18 cellular contexts compared by ENCODE assay signal in the genomic region with DNA sequence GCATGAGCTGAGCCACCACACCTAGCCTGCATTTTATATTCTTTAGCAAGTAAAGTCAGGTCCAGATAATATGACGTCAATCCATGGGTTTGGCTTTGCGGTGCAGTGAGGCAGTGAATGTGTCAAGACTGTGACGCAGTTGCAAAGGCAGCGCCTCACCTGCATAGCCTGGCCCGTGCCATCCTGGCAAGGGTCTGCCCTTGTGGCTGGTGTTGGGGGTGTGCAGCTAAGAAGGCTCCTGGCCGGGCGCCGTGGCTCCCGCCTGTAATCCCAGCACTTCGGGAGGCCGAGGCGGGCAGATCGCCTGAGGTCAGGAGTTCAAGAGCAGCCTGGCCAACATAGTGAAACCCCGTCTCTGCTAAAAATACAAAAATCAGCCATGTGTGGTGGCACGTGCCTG. TPM values are rescaled to one million over a fixed set of nuclear protein-coding genes. Genes with fewer than 3 reads are reported as not detected.
DNase-seq lines count a peak whose midpoint lies in the region; ATAC-seq and TF ChIP-seq lines count a peak whose summit lies in the region.
"Had no signal": no experiment of that assay in that cellular context is flagged by ENCODE, and none has a peak within 500 bp of the region (broad histone marks: within the 10 kb centered on the region; RNA-seq: fewer than 3 reads in every experiment).

No MANE protein-coding gene starts in this region.

- no peak overlapping the region for H3K14ac ChIP-seq in IMR-90 (replicated peaks; ENCODE audit: low read depth, low read length)

- DNase-seq in IMR-90 (no peak), left lobe of liver (ENCODE audit: low spot score) (peak; percentile 74), spleen (peak; percentile 58), 8988T (no peak), AG20443 (ENCODE audit: low spot score) (no peak), uterus (no peak)
- DNase-seq: DMS79 treated with DMSO at 0.1 percent for 48 hours, MG63, NCI-H1092, NCI-H146, NCI-H2081, NCI-H510A, NCI-H82, PC-9 had no signal

- H3K4me3 ChIP-seq in BLaER1 (no peak overlapping the region), IMR-90 (ENCODE audit: insufficient read depth, low read depth, low read length) (no peak overlapping the region), spleen (no peak overlapping the region), uterus (no peak overlapping the region)
- H3K4me3 ChIP-seq: MG63, PC-9 had no signal

- no peak overlapping the region for H2BK5ac ChIP-seq in IMR-90 (ENCODE audit: low read depth, low read length, poor library complexity, severe bottlenecking)

- H3K18ac ChIP-seq in IMR-90 (ENCODE audit: low read depth, low read length) = no peak overlapping the region

- H3K9ac ChIP-seq in BLaER1 (0 out of 2 replicates have a peak overlapping the region, but pooled peaks have one; percentile 43), IMR-90 (ENCODE audit: low read depth, low read length) (no peak overlapping the region)

- H3K4me2 ChIP-seq in BLaER1 = peak overlapping the region; percentile 81
- H3K4me2 ChIP-seq in IMR-90 (ENCODE audit: low read depth, low read length) = no peak overlapping the region
- H3K4me2 ChIP-seq: PC-9 had no signal

- H4K5ac ChIP-seq in IMR-90 (ENCODE audit: low read depth, low read length) = no peak overlapping the region

- H3K27me3 ChIP-seq in BLaER1 = no peaks in the 10 kb centered on the region
- no peaks in the 10 kb centered on the region for H3K27me3 ChIP-seq in IMR-90 (ENCODE audit: control insufficient read depth, insufficient read depth, low read length)
- no peaks in the 10 kb centered on the region for H3K27me3 ChIP-seq in spleen (replicated peaks in 1 of 7)
- H3K27me3 ChIP-seq in uterus = no peaks in the 10 kb centered on the region
- H3K27me3 ChIP-seq: MG63 had no signal

- TF ChIP-seq RAD21 in IMR-90 (IDR thresholded peaks at IDR 0.05; ENCODE audit: low read length) = no peak

- dilution Hi-C loops in IMR-90 (cut with HindIII; ENCODE audit: low sequenced_read_pairs, unreplicated experiment) = no loop called here

- peaks cover 34 to 83% of the 10 kb centered on the region in 2 experiments for H3K79me1 ChIP-seq in IMR-90 (ENCODE audit: low read depth in 1 of 2, low read length in 2 of 2)

- no peak overlapping the region for H2BK120ac ChIP-seq in IMR-90 (ENCODE audit: low read depth, low read length)

- H2BK15ac ChIP-seq in IMR-90 (ENCODE audit: low read depth, low read length) = no peak overlapping the region

- peak overlapping the region; percentile 13 for H2AK9ac ChIP-seq in IMR-90 (replicated peaks; ENCODE audit: low read depth, low read length, poor library complexity)

- no peak overlapping the region for H4K8ac ChIP-seq in IMR-90 (ENCODE audit: low read depth in 2 of 2, low read length in 2 of 2)

- no peak overlapping the region for H3K56ac ChIP-seq in IMR-90 (ENCODE audit: extremely low read depth, insufficient read depth, low read length)

- ATAC-seq in IMR-90 (ENCODE audit: low read depth) (no peak), left lobe of liver (peak; percentile 27)

- H3K9me3 ChIP-seq in BLaER1 (no peaks in the 10 kb centered on the region), IMR-90 (ENCODE audit: control insufficient read depth, insufficient read depth, low read length) (no peaks in the 10 kb centered on the region), spleen (no peaks in the 10 kb centered on the region), uterus (no peaks in the 10 kb centered on the region)
- H3K9me3 ChIP-seq: MG63 had no signal

- peaks cover 100% of the 10 kb centered on the region for H3K36me3 ChIP-seq in BLaER1
- peaks cover 75% of the 10 kb centered on the region for H3K36me3 ChIP-seq in IMR-90 (ENCODE audit: control insufficient read depth, insufficient read depth, low read length)
- H3K36me3 ChIP-seq in spleen = peaks cover 16 to 100% (median 82%) of the 10 kb centered on the region in 6 donors
- H3K36me3 ChIP-seq in uterus = no peaks in the 10 kb centered on the region

- no TSS peak for BruUV-seq in IMR-90 (replicated peaks; lab: Mats Ljungman, UMichigan)

- H3K23ac ChIP-seq in IMR-90 (ENCODE audit: low read depth, low read length) = no peak overlapping the region

- TF ChIP-seq CTCF in IMR-90 (conservative IDR thresholded peaks at IDR 0.05; ENCODE audit: low read depth, low read length) (no peak), spleen (IDR thresholded peaks at IDR 0.05 in 8 of 11, conservative IDR thresholded peaks at IDR 0.05 in 3 of 11) (no peak), uterus (IDR thresholded peaks at IDR 0.05) (no peak)

- TF ChIP-seq POLR2A in IMR-90 (IDR thresholded peaks at IDR 0.05; ENCODE audit: low read depth, low read length) (no peak), spleen (IDR thresholded peaks at IDR 0.05) (no peak), uterus (IDR thresholded peaks at IDR 0.05) (no peak)

- intact Hi-C loops in IMR-90 (cut with micrococcal nuclease) (no loop called here), spleen (cut with DNase I; ENCODE audit: low total_unique reads) (no loop called here), uterus (cut with DNase I; ENCODE audit: low total_unique reads) (no loop called here)

- H4K91ac ChIP-seq in IMR-90 (ENCODE audit: insufficient read depth, low read depth, low read length) = no peak overlapping the region

- peaks cover 89% of the 10 kb centered on the region for H3K4me1 ChIP-seq in BLaER1
- H3K4me1 ChIP-seq in IMR-90 (ENCODE audit: control insufficient read depth, insufficient read depth, low read length) = peaks cover 2% of the 10 kb centered on the region
- H3K4me1 ChIP-seq in spleen = peaks cover 17 to 55% (median 37%) of the 10 kb centered on the region in 6 donors
- peaks cover 0 to 8% of the 10 kb centered on the region in 2 donors for H3K4me1 ChIP-seq in uterus

- H2AK5ac ChIP-seq in IMR-90 (ENCODE audit: low read depth, low read length) = no peak overlapping the region

- peaks cover 13% of the 10 kb centered on the region for H3K9me1 ChIP-seq in IMR-90 (ENCODE audit: insufficient read depth, low read length)

- 98% methylated on average over 8 of the region's 15 CpGs; no CpG with 5 or more reads in 1 of the 2 experiments for WGBS in IMR-90 (ENCODE audit: extremely low coverage in 2 of 2, insufficient read length in 1 of 2), 2 experiments
- 91 to 94% (median 93%) methylated on average over 13 to 15 of the region's 15 CpGs for WGBS in spleen, 5 donors

- in situ Hi-C loops in IMR-90 (cut with MboI; ENCODE audit: low sequenced_read_pairs) = no loop called here

- no peak overlapping the region for H2AFZ ChIP-seq in IMR-90 (replicated peaks; ENCODE audit: low read length, poor library complexity)
- H2AFZ ChIP-seq: PC-9 had no signal

- CTCF ChIA-PET in IMR-90 (lab: Yijun Ruan, JAX) = no interaction called here

- H3K27ac ChIP-seq in BLaER1 (peak overlapping the region; percentile 55), IMR-90 (ENCODE audit: insufficient read depth, low read length) (no peak overlapping the region), spleen (no peak overlapping the region), uterus (no peak overlapping the region)
- H3K27ac ChIP-seq: PC-9 had no signal

- H4K20me1 ChIP-seq in BLaER1 = peaks cover 100% of the 10 kb centered on the region
- peaks cover 58% of the 10 kb centered on the region for H4K20me1 ChIP-seq in IMR-90 (ENCODE audit: insufficient read depth, low read length)

- POLR2A ChIA-PET in IMR-90 (lab: Charles Lee; ENCODE audit: unreplicated experiment) = no interaction called here

- H3K4ac ChIP-seq in IMR-90 (ENCODE audit: low read depth, low read length) = no peak overlapping the region

- H2BK20ac ChIP-seq in IMR-90 (ENCODE audit: low read depth, low read length) = no peak overlapping the region

TF ChIP-seq in IMR-90, 13 proteins besides CTCF, POLR2A, EP300 and RAD21 (continues in another document):
- TF ChIP-seq CEBPB (IDR thresholded peaks at IDR 0.05; ENCODE audit: low read depth, low read length) (no peak), MAFK (IDR thresholded peaks at IDR 0.05; ENCODE audit: low read depth, low read length) (no peak), MAZ (IDR thresholded peaks at IDR 0.05; ENCODE audit: borderline replicate concordance, low read depth, low read length) (no peak)

RNA-seq across cellular contexts. Expression of a gene that starts 7.0 kb away (rescaled TPM):
- total RNA-seq in IMR-90 (2012; rRNA removed) = 4.5 and 7.5 TPM in 2 replicates
- polyA plus RNA-seq in IMR-90 (2012; rRNA removed) = 6.4 and 7.6 TPM in 2 replicates
- polyA plus RNA-seq in IMR-90 (2012; cell fraction: cytosol; rRNA removed) = 10.9 and 17.5 TPM in 2 replicates
- 6.6 and 10.2 TPM in 2 replicates for polyA plus RNA-seq in IMR-90 (2012; cell fraction: nucleus; rRNA removed; ENCODE audit: low replicate concordance)
- total RNA-seq in left lobe of liver = 22.0 TPM
- 10 to 100 TPM in 3 of 7 donors, 1 to 10 TPM in 4; 7.1 to 18.5 (median 9.4) TPM for total RNA-seq in spleen
- polyA plus RNA-seq in spleen = 1 to 10 TPM; 2.4 to 7.1 (median 4.7) TPM
- 10 to 100 TPM in 2 of 4 donors, 1 to 10 TPM in 2; 3.2 to 69.9 (median 13.2) TPM for total RNA-seq in uterus

RNA-seq across cellular contexts. Expression of a gene that starts 12.3 kb away (rescaled TPM):
- 23.3 and 25.3 TPM in 2 replicates for total RNA-seq in IMR-90 (2012; rRNA removed)
- 23.3 and 25.2 TPM in 2 replicates for polyA plus RNA-seq in IMR-90 (2012; rRNA removed)
- 21.9 TPM in 2 replicates for polyA plus RNA-seq in IMR-90 (2012; cell fraction: cytosol; rRNA removed)
- polyA plus RNA-seq in IMR-90 (2012; cell fraction: nucleus; rRNA removed; ENCODE audit: low replicate concordance) = 43.1 and 50.4 TPM in 2 replicates
- total RNA-seq in left lobe of liver = 12.9 TPM
- total RNA-seq in spleen = 10 to 100 TPM; 28.5 to 38.0 (median 33.6) TPM
- 10 to 100 TPM; 21.5 to 30.2 (median 29.1) TPM for polyA plus RNA-seq in spleen
- total RNA-seq in uterus = 10 to 100 TPM; 14.6 to 39.5 (median 25.0) TPM

RNA-seq across cellular contexts. Expression of a gene that starts 15.9 kb away (rescaled TPM):
- 19.4 and 26.2 TPM in 2 replicates for total RNA-seq in IMR-90 (2012; rRNA removed)
- polyA plus RNA-seq in IMR-90 (2012; rRNA removed) = 22.8 and 23.4 TPM in 2 replicates
- polyA plus RNA-seq in IMR-90 (2012; cell fraction: cytosol; rRNA removed) = 16.0 and 27.1 TPM in 2 replicates
- polyA plus RNA-seq in IMR-90 (2012; cell fraction: nucleus; rRNA removed; ENCODE audit: low replicate concordance) = 19.7 and 25.4 TPM in 2 replicates
- total RNA-seq in left lobe of liver = 27.8 TPM
- total RNA-seq in spleen = 10 to 100 TPM; 29.9 to 54.3 (median 38.4) TPM
- 10 to 100 TPM; 13.8 to 21.5 (median 14.5) TPM for polyA plus RNA-seq in spleen
- 10 to 100 TPM; 39.4 to 58.8 (median 43.0) TPM for total RNA-seq in uterus

RNA-seq across cellular contexts. Expression of a gene that starts 16.1 kb away (rescaled TPM):
- total RNA-seq in IMR-90 (2012; rRNA removed) (28.3 and 40.5 TPM in 2 replicates), left lobe of liver (8.1 TPM), spleen (10 to 100 TPM; 10.2 to 25.0 (median 20.0) TPM), uterus (10 to 100 TPM in 3 of 4 donors, 1 to 10 TPM in 1; 6.2 to 21.7 (median 16.9) TPM)
- polyA plus RNA-seq in IMR-90 (2012; rRNA removed) (10.6 and 14.0 TPM in 2 replicates), spleen (10 to 100 TPM; 14.0 to 20.6 (median 16.9) TPM)
- polyA plus RNA-seq in IMR-90 (2012; cell fraction: cytosol; rRNA removed) = 3.4 and 16.1 TPM in 2 replicates
- 3.0 and 8.0 TPM in 2 replicates for polyA plus RNA-seq in IMR-90 (2012; cell fraction: nucleus; rRNA removed; ENCODE audit: low replicate concordance)

RNA-seq across cellular contexts. Expression of a gene that starts 28.2 kb away (rescaled TPM):
- not detected in 2 replicates for total RNA-seq in IMR-90 (2012; rRNA removed)
- polyA plus RNA-seq in IMR-90 (2012; rRNA removed) = 0.10 and 0.20 TPM in 2 replicates
- polyA plus RNA-seq in IMR-90 (2012; cell fraction: cytosol; rRNA removed) = not detected in 2 replicates
- 0.08 and 0.73 TPM in 2 replicates for polyA plus RNA-seq in IMR-90 (2012; cell fraction: nucleus; rRNA removed; ENCODE audit: low replicate concordance)
- total RNA-seq in left lobe of liver = 3.1 TPM
- 1 to 10 TPM in 4 of 7 donors, under 1 TPM in 1, not detected in 2; 0.85 to 5.2 (median 1.7) TPM for total RNA-seq in spleen
- polyA plus RNA-seq in spleen = 1 to 10 TPM in 1 of 3 donors, under 1 TPM in 2; 0.59 to 1.2 (median 0.99) TPM
- total RNA-seq in uterus = under 1 TPM in 1 of 4 donors, not detected in 3; 0.98 TPM
- total RNA-seq: G401, SK-MEL-5 had no signal
- polyA plus RNA-seq: BJ had no signal

Comparison
In these comparisons a context has a peak if more than half of its experiments do, and no peak if none do; other contexts are left out.
1. DNase-seq: peak in left lobe of liver (single experiment) and spleen (single experiment); none in IMR-90 (single experiment), 8988T (single experiment), AG20443 (single experiment) and uterus (0 of 2).